Comparison of ENCODE assay signal across 2 cellular contexts in genomic region chr5:91041132-91041531, GRCh38.
DNase-seq lines count a peak whose midpoint lies in the region; ATAC-seq, FAIRE-seq and TF ChIP-seq lines count a peak whose summit lies in the region.
"Not testable (repeated sequence)": the region's sequence is repeated elsewhere in the genome, so short reads cannot be mapped to it uniquely, and the experiment has no call there.

No MANE protein-coding gene starts in this region.

- not testable (repeated sequence) for H4K20me1 ChIP-seq in K562 (replicated peaks; ENCODE audit: control insufficient read depth, insufficient read depth, low read length)

- not testable (repeated sequence) for FAIRE-seq in K562 (lab: Jason Lieb, UNC)

- CTCF ChIA-PET in HEK293 (lab: Yijun Ruan, JAX), result interaction anchor here (0.6 kb wide), 1 partner anchor 109 kb away, joined by 3 read pairs; no protein-coding TSS in a partner anchor
- CTCF ChIA-PET in K562 (lab: Yijun Ruan, JAX; ENCODE audit: low intra/inter-chr PET ratio), result not testable (repeated sequence)

- not testable (repeated sequence) for H3K9me1 ChIP-seq in K562 (ENCODE audit: control insufficient read depth, insufficient read depth, low read length)

- H3K4me1 ChIP-seq in HEK293 (ENCODE audit: control insufficient read depth, insufficient read depth, low read length), result peaks cover 10% of the 10 kb centered on the region
- not testable (repeated sequence) for H3K4me1 ChIP-seq in K562 (replicated peaks in 1 of 2; ENCODE audit: control insufficient read depth in 2 of 2, insufficient read depth in 2 of 2, low read length in 2 of 2)

- TF ChIP-seq CTCF in HEK293 (tag by site-specific recombination; IDR thresholded peaks at IDR 0.05); K562 (IDR thresholded peaks at IDR 0.05 in 2 of 3, conservative IDR thresholded peaks at IDR 0.05 in 1 of 3; ENCODE audit: insufficient read depth in 2 of 3, low read depth in 1 of 3, low read length in 3 of 3): not testable (repeated sequence)

- not testable (repeated sequence) for H3K27ac ChIP-seq in HEK293 (ENCODE audit: extremely low read depth, low read depth, low read length); K562 (ENCODE audit: extremely low read depth, low read depth, low read length)

- TF ChIP-seq POLR2A in K562 (conservative IDR thresholded peaks at IDR 0.05), result not testable (repeated sequence)

- WGBS in K562 (ENCODE audit: insufficient coverage, low coverage, missing lambda C conversion rate), result 71% methylated on average over 1 of the region's 1 CpG

- H3K9me3 ChIP-seq in HEK293 (ENCODE audit: control insufficient read depth, insufficient read depth, low read depth, low read length); K562 (replicated peaks; ENCODE audit: control insufficient read depth, insufficient read depth, low read depth, low read length): not testable (repeated sequence)

- not testable (repeated sequence) for H3K4me3 ChIP-seq in HEK293 (ENCODE audit: low read depth, low read length); K562

- not testable (repeated sequence) for BruUV-seq in K562 (replicated peaks; lab: Mats Ljungman, UMichigan)

- not testable (repeated sequence) for H2AFZ ChIP-seq in K562 (ENCODE audit: low read depth, low read length)

- not testable (repeated sequence) for H3K79me2 ChIP-seq in K562 (ENCODE audit: control insufficient read depth, insufficient read depth, low read length)

- in situ Hi-C loops in K562 (cut with MboI), result not testable (repeated sequence)

- H3K36me3 ChIP-seq in HEK293 (ENCODE audit: control insufficient read depth in 2 of 2, insufficient read depth in 1 of 2, low read length in 2 of 2); K562 (ENCODE audit: control insufficient read depth, insufficient read depth, low read length): not testable (repeated sequence)

- not testable (repeated sequence) for TF ChIP-seq EP300 in K562 (IDR thresholded peaks at IDR 0.05; ENCODE audit: low read length)

- H3K4me2 ChIP-seq in K562 (ENCODE audit: insufficient read depth, low read length), result not testable (repeated sequence)

- POLR2A ChIA-PET in HEK293 (lab: Yijun Ruan, JAX); K562 (lab: Yijun Ruan, JAX): not testable (repeated sequence)

- not testable (repeated sequence) for ATAC-seq in K562

- H3K9ac ChIP-seq in K562 (ENCODE audit: insufficient read depth in 1 of 2, low read depth in 2 of 2, low read length in 2 of 2), result not testable (repeated sequence)

- DNase-seq in K562 (ENCODE audit: extremely low read depth in 1 of 4, low spot score in 3 of 4), result not testable (repeated sequence)

- TF ChIP-seq RAD21 in K562 (CRISPR knock-in tag; conservative IDR thresholded peaks at IDR 0.05 in 1 of 2, IDR thresholded peaks at IDR 0.05 in 1 of 2), result not testable (repeated sequence)

- not testable (repeated sequence) for H3K27me3 ChIP-seq in K562 (ENCODE audit: control insufficient read depth in 2 of 2, insufficient read depth in 2 of 2, low read length in 2 of 2)

- intact Hi-C loops in K562 (cut with micrococcal nuclease), result not testable (repeated sequence)

TF ChIP-seq in HEK293, 187 proteins besides CTCF, POLR2A, EP300 and RAD21:
- TF ChIP-seq ZNF580 (tag by site-specific recombination; IDR thresholded peaks at IDR 0.05) (peak; percentile 72; the same call in 1 of the 2 replicates), ZNF146 (tag by site-specific recombination; IDR thresholded peaks at IDR 0.05) (peak; percentile 98)

TF ChIP-seq in K562, 482 proteins besides CTCF, POLR2A, EP300 and RAD21:
- peak; percentile 61 for TF ChIP-seq BCOR (IDR thresholded peaks at IDR 0.05)
